ENCODE assay signal across 1 cellular context in the genomic region with DNA sequence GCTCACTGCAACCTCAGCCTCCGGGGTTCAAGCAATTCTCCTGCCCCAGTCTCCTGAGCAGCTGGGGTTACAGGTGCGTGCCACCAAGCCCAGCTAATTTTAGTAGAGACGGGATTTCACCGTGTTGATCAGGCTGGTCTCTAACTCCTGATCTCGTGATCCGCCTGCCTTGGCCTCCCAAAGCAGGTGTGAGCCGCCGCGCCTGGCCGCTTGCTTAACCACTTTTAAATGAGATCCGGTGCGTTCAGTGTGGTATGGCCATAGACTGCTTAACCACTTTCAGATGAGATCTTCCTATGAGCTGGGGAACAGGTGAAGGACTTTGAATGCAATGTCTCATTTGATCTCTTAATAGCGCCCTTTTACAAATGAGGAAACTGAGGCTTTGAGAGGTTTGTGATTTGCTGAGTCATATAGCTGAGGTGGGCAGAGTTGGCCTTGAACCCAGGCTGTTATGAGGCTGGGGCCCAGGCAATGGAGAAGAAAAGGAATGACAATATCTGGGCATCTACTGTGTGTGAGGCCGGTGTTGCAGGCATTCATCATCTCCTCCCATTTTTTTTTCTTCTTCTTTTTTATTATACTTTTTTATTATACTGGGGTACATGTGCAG.
TF ChIP-seq lines count a peak whose summit lies in the region.

No MANE protein-coding gene starts in this region.

TF ChIP-seq in SK-N-SH, 30 proteins besides CTCF, POLR2A, EP300 and RAD21 (continued from another document):
- TF ChIP-seq, protein P1, sequence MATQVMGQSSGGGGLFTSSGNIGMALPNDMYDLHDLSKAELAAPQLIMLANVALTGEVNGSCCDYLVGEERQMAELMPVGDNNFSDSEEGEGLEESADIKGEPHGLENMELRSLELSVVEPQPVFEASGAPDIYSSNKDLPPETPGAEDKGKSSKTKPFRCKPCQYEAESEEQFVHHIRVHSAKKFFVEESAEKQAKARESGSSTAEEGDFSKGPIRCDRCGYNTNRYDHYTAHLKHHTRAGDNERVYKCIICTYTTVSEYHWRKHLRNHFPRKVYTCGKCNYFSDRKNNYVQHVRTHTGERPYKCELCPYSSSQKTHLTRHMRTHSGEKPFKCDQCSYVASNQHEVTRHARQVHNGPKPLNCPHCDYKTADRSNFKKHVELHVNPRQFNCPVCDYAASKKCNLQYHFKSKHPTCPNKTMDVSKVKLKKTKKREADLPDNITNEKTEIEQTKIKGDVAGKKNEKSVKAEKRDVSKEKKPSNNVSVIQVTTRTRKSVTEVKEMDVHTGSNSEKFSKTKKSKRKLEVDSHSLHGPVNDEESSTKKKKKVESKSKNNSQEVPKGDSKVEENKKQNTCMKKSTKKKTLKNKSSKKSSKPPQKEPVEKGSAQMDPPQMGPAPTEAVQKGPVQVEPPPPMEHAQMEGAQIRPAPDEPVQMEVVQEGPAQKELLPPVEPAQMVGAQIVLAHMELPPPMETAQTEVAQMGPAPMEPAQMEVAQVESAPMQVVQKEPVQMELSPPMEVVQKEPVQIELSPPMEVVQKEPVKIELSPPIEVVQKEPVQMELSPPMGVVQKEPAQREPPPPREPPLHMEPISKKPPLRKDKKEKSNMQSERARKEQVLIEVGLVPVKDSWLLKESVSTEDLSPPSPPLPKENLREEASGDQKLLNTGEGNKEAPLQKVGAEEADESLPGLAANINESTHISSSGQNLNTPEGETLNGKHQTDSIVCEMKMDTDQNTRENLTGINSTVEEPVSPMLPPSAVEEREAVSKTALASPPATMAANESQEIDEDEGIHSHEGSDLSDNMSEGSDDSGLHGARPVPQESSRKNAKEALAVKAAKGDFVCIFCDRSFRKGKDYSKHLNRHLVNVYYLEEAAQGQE (IDR thresholded peaks at IDR 0.05; ENCODE audit: low read depth, low read length), result no peak
- TF ChIP-seq TEAD4 (IDR thresholded peaks at IDR 0.05; ENCODE audit: borderline replicate concordance, insufficient read depth) (no peak), FOXJ3 (CRISPR knock-in tag; IDR thresholded peaks at IDR 0.05) (no peak), GABPA (IDR thresholded peaks at IDR 0.05; ENCODE audit: low read depth) (no peak), YY1 (IDR thresholded peaks at IDR 0.05; ENCODE audit: low read depth) (no peak), RFX5 (IDR thresholded peaks at IDR 0.05; ENCODE audit: low read length) (no peak), POLR2AphosphoS5 (IDR thresholded peaks at IDR 0.05; ENCODE audit: low read depth, low read length) (no peak), FOSL2 (IDR thresholded peaks at IDR 0.05; ENCODE audit: borderline replicate concordance, low read depth) (no peak), NFIC (IDR thresholded peaks at IDR 0.05; ENCODE audit: borderline replicate concordance) (no peak), TCF12 (IDR thresholded peaks at IDR 0.05) (no peak), RXRA (IDR thresholded peaks at IDR 0.05; ENCODE audit: borderline replicate concordance, low read depth) (no peak)
- TF ChIP-seq, protein P2, sequence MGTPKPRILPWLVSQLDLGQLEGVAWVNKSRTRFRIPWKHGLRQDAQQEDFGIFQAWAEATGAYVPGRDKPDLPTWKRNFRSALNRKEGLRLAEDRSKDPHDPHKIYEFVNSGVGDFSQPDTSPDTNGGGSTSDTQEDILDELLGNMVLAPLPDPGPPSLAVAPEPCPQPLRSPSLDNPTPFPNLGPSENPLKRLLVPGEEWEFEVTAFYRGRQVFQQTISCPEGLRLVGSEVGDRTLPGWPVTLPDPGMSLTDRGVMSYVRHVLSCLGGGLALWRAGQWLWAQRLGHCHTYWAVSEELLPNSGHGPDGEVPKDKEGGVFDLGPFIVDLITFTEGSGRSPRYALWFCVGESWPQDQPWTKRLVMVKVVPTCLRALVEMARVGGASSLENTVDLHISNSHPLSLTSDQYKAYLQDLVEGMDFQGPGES (IDR thresholded peaks at IDR 0.05; ENCODE audit: low read depth, low read length), result no peak
